Comparison of ENCODE assay signal across 35 cellular contexts in the genomic region with DNA sequence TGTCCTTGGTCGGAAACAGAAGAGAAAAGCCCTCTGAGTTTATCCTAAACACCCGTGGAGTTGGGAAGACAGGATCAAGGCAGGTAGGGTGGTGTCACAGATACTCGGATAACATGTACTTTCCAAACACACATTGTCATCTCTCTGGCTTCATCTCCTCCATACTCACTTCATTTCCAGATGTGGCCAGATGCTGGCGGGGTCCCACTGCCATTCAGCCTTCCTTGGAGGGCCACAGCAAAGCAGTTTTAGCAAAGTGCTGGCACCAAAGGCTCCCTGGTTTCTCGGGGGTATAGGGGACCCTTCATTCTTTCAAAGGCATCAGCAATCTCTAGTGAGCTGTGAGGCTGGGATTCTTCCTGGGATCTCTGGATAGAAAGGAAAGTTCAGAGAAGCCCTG.
"Had no signal": no experiment of that assay in that cellular context is flagged by ENCODE, and none has a peak within 500 bp of the region (broad histone marks: within the 10 kb centered on the region; RNA-seq: fewer than 3 reads in every experiment).

No MANE protein-coding gene starts in this region.

- H3K36me3 ChIP-seq: adrenal gland, ascending aorta, breast epithelium, cardiac muscle cell, gastrocnemius medialis had no signal

- H3K36me3 Mint-ChIP-seq: activated CD4-positive, alpha-beta memory T cell treated with anti-CD3 and anti-CD28 coated beads for 36 hours; activated CD8-positive, alpha-beta memory T cell treated with anti-CD3 and anti-CD28 coated beads, Interleukin-2, amount 10 ng/mL, durations not matched to agents 7 days and 5 days; activated naive CD4-positive, alpha-beta T cell treated with anti-CD3 and anti-CD28 coated beads, Interleukin-2, amount 50 U/mL, for 24 hours; activated naive CD8-positive, alpha-beta T cell treated with anti-CD3 and anti-CD28 coated beads for 36 hours; brain; T-cell had no signal

- H3K9me3 Mint-ChIP-seq: activated CD4-positive, alpha-beta T cell treated with anti-CD3 and anti-CD28 coated beads, Interleukin-2, amount 10 ng/mL, durations not matched to agents 24 days and 14 days; activated naive CD4-positive, alpha-beta T cell treated with anti-CD3 and anti-CD28 coated beads, Interleukin-2, amount 50 U/mL, for 24 hours; activated naive CD8-positive, alpha-beta T cell treated with anti-CD3 and anti-CD28 coated beads, Interleukin-2, amount 50 U/mL, for 24 hours; activated T-helper 2 cell treated with anti-CD3 and anti-CD28 coated beads, Interferon-gamma antibody, Interleukin-2, Interleukin-4, amounts not matched to agents 10 μg/mL and 5 μg/mL and 100 μg/mL, durations not matched to agents 14 hours and 24 hours and 36 hours; central memory CD8-positive, alpha-beta T cell had no signal

- H3K4me1 Mint-ChIP-seq: activated CD4-positive, alpha-beta T cell treated with anti-CD3 and anti-CD28 coated beads for 36 hours; activated CD4-positive, alpha-beta T cell treated with anti-CD3 and anti-CD28 coated beads, Interleukin-2, amount 10 ng/mL, durations not matched to agents 24 days and 14 days; activated CD8-positive, alpha-beta memory T cell treated with anti-CD3 and anti-CD28 coated beads, Interleukin-2, amount 10 ng/mL, durations not matched to agents 7 days and 5 days; activated naive CD4-positive, alpha-beta T cell treated with anti-CD3 and anti-CD28 coated beads, Interleukin-2, amount 50 U/mL, for 24 hours; activated naive CD8-positive, alpha-beta T cell treated with anti-CD3 and anti-CD28 coated beads for 36 hours; activated naive CD8-positive, alpha-beta T cell treated with anti-CD3 and anti-CD28 coated beads, Interleukin-2, amount 50 U/mL, for 24 hours; central memory CD8-positive, alpha-beta T cell; T-cell had no signal

- H3K27me3 Mint-ChIP-seq: activated CD4-positive, alpha-beta memory T cell treated with anti-CD3 and anti-CD28 coated beads for 36 hours; activated CD4-positive, alpha-beta T cell treated with anti-CD3 and anti-CD28 coated beads, Interleukin-2, amount 10 ng/mL, durations not matched to agents 24 days and 14 days; activated CD8-positive, alpha-beta memory T cell treated with anti-CD3 and anti-CD28 coated beads, Interleukin-2, amount 10 ng/mL, durations not matched to agents 7 days and 5 days; activated naive CD4-positive, alpha-beta T cell treated with anti-CD3 and anti-CD28 coated beads, Interleukin-2, amount 50 U/mL, for 24 hours had no signal

- H3K4me3 ChIP-seq: adrenal gland, ascending aorta, breast epithelium, cardiac muscle cell, coronary artery, dorsolateral prefrontal cortex, gastrocnemius medialis had no signal

- H3K4me3 Mint-ChIP-seq: activated CD4-positive, alpha-beta memory T cell treated with anti-CD3 and anti-CD28 coated beads for 36 hours; activated CD4-positive, alpha-beta T cell treated with anti-CD3 and anti-CD28 coated beads for 36 hours; activated CD4-positive, alpha-beta T cell treated with anti-CD3 and anti-CD28 coated beads, Interleukin-2, amount 10 ng/mL, durations not matched to agents 24 days and 14 days; activated CD8-positive, alpha-beta memory T cell treated with anti-CD3 and anti-CD28 coated beads, Interleukin-2, amount 10 ng/mL, durations not matched to agents 7 days and 5 days; activated CD8-positive, alpha-beta T cell treated with anti-CD3 and anti-CD28 coated beads, Interleukin-2, amount 10 ng/mL, durations not matched to agents 7 days and 5 days; activated naive CD4-positive, alpha-beta T cell treated with anti-CD3 and anti-CD28 coated beads for 36 hours; activated naive CD4-positive, alpha-beta T cell treated with anti-CD3 and anti-CD28 coated beads, Interleukin-2, amount 50 U/mL, for 24 hours; activated naive CD8-positive, alpha-beta T cell treated with anti-CD3 and anti-CD28 coated beads for 36 hours; activated naive CD8-positive, alpha-beta T cell treated with anti-CD3 and anti-CD28 coated beads, Interleukin-2, amount 50 U/mL, for 24 hours; activated T-helper 1 cell treated with anti-CD3 and anti-CD28 coated beads, Interleukin-12 subunit alpha, Interleukin-12 subunit beta, Interleukin-2, Interleukin-4 antibody, amounts not matched to agents 30 ng/mL and 10 ng/mL and 1 ng/mL, durations not matched to agents 14 hours and 24 hours and 36 hours; central memory CD8-positive, alpha-beta T cell; dendritic cell treated with granulocyte-macrophage colony-stimulating factor and Interleukin-4, amounts not matched to agents 40 ng/mL and 50 ng/mL, for 4 days; endodermal cell; T-cell; T-helper 1 cell treated with Interleukin-12 subunit alpha and Interleukin-12 subunit beta and Interleukin-4 antibody, amounts not matched to agents 30 μg/mL and 1 μg/mL, for 36 hours had no signal

- H3K27ac Mint-ChIP-seq: activated CD4-positive, alpha-beta memory T cell treated with anti-CD3 and anti-CD28 coated beads for 36 hours; activated CD4-positive, alpha-beta T cell treated with anti-CD3 and anti-CD28 coated beads for 36 hours; activated CD4-positive, alpha-beta T cell treated with anti-CD3 and anti-CD28 coated beads, Interleukin-2, amount 10 ng/mL, durations not matched to agents 24 days and 14 days; activated CD8-positive, alpha-beta memory T cell treated with anti-CD3 and anti-CD28 coated beads, Interleukin-2, amount 10 ng/mL, durations not matched to agents 7 days and 5 days; activated CD8-positive, alpha-beta T cell treated with anti-CD3 and anti-CD28 coated beads, Interleukin-2, amount 10 ng/mL, durations not matched to agents 7 days and 5 days; activated naive CD4-positive, alpha-beta T cell treated with anti-CD3 and anti-CD28 coated beads for 36 hours; activated naive CD4-positive, alpha-beta T cell treated with anti-CD3 and anti-CD28 coated beads, Interleukin-2, amount 50 U/mL, for 24 hours; activated naive CD8-positive, alpha-beta T cell treated with anti-CD3 and anti-CD28 coated beads for 36 hours; activated naive CD8-positive, alpha-beta T cell treated with anti-CD3 and anti-CD28 coated beads, Interleukin-2, amount 50 U/mL, for 24 hours; activated T-helper 1 cell treated with anti-CD3 and anti-CD28 coated beads, Interleukin-12 subunit alpha, Interleukin-12 subunit beta, Interleukin-2, Interleukin-4 antibody, amounts not matched to agents 30 ng/mL and 10 ng/mL and 1 ng/mL, durations not matched to agents 14 hours and 24 hours and 36 hours; activated T-helper 2 cell treated with anti-CD3 and anti-CD28 coated beads, Interferon-gamma antibody, Interleukin-2, Interleukin-4, amounts not matched to agents 10 μg/mL and 5 μg/mL and 100 μg/mL, durations not matched to agents 14 hours and 24 hours and 36 hours; dendritic cell treated with granulocyte-macrophage colony-stimulating factor and Interleukin-4, amounts not matched to agents 40 ng/mL and 50 ng/mL, for 4 days; endodermal cell; T-cell; T-helper 1 cell treated with Interleukin-12 subunit alpha and Interleukin-12 subunit beta and Interleukin-4 antibody, amounts not matched to agents 30 μg/mL and 1 μg/mL, for 36 hours had no signal

- ATAC-seq: activated CD4-positive, alpha-beta T cell treated with anti-CD3 and anti-CD28 coated beads for 36 hours; activated CD8-positive, alpha-beta memory T cell treated with anti-CD3 and anti-CD28 coated beads, Interleukin-2, amount 10 ng/mL, durations not matched to agents 7 days and 5 days; activated CD8-positive, alpha-beta T cell treated with anti-CD3 and anti-CD28 coated beads, Interleukin-2, amount 10 ng/mL, durations not matched to agents 7 days and 5 days; activated naive CD8-positive, alpha-beta T cell treated with anti-CD3 and anti-CD28 coated beads, Interleukin-2, amount 50 U/mL, for 24 hours; esophagus mucosa; gastrocnemius medialis; T-cell had no signal

- H3K4me1 ChIP-seq: adrenal gland, ascending aorta, breast epithelium, gastrocnemius medialis had no signal

- H3K27me3 ChIP-seq: adrenal gland, ascending aorta, cardiac muscle cell had no signal

- H3K9me3 ChIP-seq: adrenal gland, gastrocnemius medialis had no signal

- DNase-seq: activated CD4-positive, alpha-beta memory T cell treated with anti-CD3 and anti-CD28 coated beads for 36 hours; activated CD4-positive, alpha-beta T cell treated with anti-CD3 and anti-CD28 coated beads for 36 hours; activated CD4-positive, alpha-beta T cell treated with anti-CD3 and anti-CD28 coated beads, Interleukin-2, amount 10 ng/mL, durations not matched to agents 24 days and 14 days; activated CD4-positive, CD25-positive, alpha-beta regulatory T cell; activated CD4-positive, CD25-positive, alpha-beta regulatory T cell treated with anti-CD3 and anti-CD28 coated beads, Interleukin-2, amount 50 U/mL, for 72 hours; activated CD8-positive, alpha-beta memory T cell treated with anti-CD3 and anti-CD28 coated beads, Interleukin-2, amount 10 ng/mL, durations not matched to agents 7 days and 5 days; activated CD8-positive, alpha-beta memory T cell treated with anti-CD3 and anti-CD28 coated beads, Interleukin-2, amount 50 U/mL, for 4 hours; activated CD8-positive, alpha-beta T cell treated with anti-CD3 and anti-CD28 coated beads, Interleukin-2, amount 10 ng/mL, durations not matched to agents 7 days and 5 days; activated effector memory CD4-positive, alpha-beta T cell treated with anti-CD3 and anti-CD28 coated beads, Interleukin-2, amount 50 U/mL, for 16 hours; activated naive CD4-positive, alpha-beta T cell treated with anti-CD3 and anti-CD28 coated beads for 36 hours; activated naive CD8-positive, alpha-beta T cell treated with anti-CD3 and anti-CD28 coated beads for 36 hours; activated naive CD8-positive, alpha-beta T cell treated with anti-CD3 and anti-CD28 coated beads, Interleukin-2, amount 50 U/mL, for 24 hours; activated T-cell treated with anti-CD3 and anti-CD28 coated beads, Interleukin-2, amount 50 U/mL, for 1 hour; activated T-cell treated with anti-CD3 and anti-CD28 coated beads, Interleukin-2, amount 50 U/mL, for 48 hours; effector memory CD4-positive, alpha-beta T cell; endodermal cell; foreskin fibroblast; SW 1271; T-cell; T-helper 9 cell had no signal

- H3K27ac ChIP-seq: adrenal gland, ascending aorta, breast epithelium, cardiac muscle cell, coronary artery, dorsolateral prefrontal cortex, gastrocnemius medialis had no signal
